Comparison of ENCODE assay signal across 10 cellular contexts in the genomic region with DNA sequence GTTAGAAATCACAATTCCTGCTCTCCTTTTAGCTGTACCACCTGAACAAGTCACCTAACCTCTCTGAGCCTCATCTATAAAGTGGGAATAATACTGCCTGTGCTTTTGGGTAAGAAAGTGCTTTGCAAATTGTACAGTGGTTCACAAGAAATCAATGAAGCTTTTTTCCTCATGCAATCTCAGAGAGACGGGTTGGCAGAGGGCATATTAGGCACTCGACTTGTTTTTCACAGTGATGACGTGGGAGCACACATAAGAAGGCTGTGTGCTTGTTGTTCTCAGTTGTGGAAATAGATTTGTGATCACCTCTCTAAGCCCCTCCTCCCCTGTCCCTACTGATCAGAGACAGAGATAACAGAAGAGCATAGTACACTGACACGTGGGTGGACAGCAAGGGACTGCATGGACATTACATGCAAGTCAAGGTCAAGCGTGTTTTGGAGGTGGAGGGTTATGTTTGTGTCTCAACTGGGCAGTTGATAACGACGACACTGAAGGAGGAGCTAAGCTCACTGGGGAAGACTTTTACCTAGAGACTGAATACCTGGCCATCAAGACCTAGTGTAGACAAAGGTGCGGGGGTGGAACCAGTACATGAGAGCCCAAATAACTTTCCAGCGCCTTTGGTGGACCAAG. TPM values are rescaled to one million over a fixed set of nuclear protein-coding genes. Genes with fewer than 3 reads are reported as not detected.
A peak's percentile ranks its signal among the peaks of the same experiment; 100 is the strongest.
DNase-seq lines count a peak whose midpoint lies in the region; ATAC-seq and TF ChIP-seq lines count a peak whose summit lies in the region.
"Had no signal": no experiment of that assay in that cellular context is flagged by ENCODE, and none has a peak within 500 bp of the region (broad histone marks: within the 10 kb centered on the region; RNA-seq: fewer than 3 reads in every experiment).

No MANE protein-coding gene starts in this region.

- DNase-seq in DMS53 (lab: John Stamatoyannopoulos, UW) (peak; percentile 70), tibial artery (no peak), ACHN (no peak)
- no peak for DNase-seq in naive thymus-derived CD8-positive, alpha-beta T cell
- DNase-seq: activated CD4-positive, alpha-beta T cell treated with anti-CD3 and anti-CD28 coated beads for 48 hours; activated effector memory CD4-positive, alpha-beta T cell treated with Interleukin-2 at 50 U/mL for 16 hours had no signal

- H3K27me3 Mint-ChIP-seq in activated naive CD8-positive, alpha-beta T cell, result peaks cover 3% of the 10 kb centered on the region
- H3K27me3 Mint-ChIP-seq in naive thymus-derived CD8-positive, alpha-beta T cell, result peaks cover 2 to 30% (median 13%) of the 10 kb centered on the region in 5 donors

- H3K9ac ChIP-seq in BLaER1 treated with 17β-estradiol and CSF1 and Interleukin-3, amounts not matched to agents 10 nM and 100 nM, result peak overlapping the region in 3 of 11 experiments; percentile 92 to 97 (median 94); a peak in 3 of 22 replicates

- no peak overlapping the region for H3K27ac Mint-ChIP-seq in activated naive CD8-positive, alpha-beta T cell
- H3K27ac Mint-ChIP-seq in naive thymus-derived CD8-positive, alpha-beta T cell, result no peak overlapping the region

- no peaks in the 10 kb centered on the region for H3K9me3 ChIP-seq in BLaER1 treated with 17β-estradiol and CSF1 and Interleukin-3, amounts not matched to agents 10 nM and 100 nM (replicated peaks in 1 of 11)
- no peaks in the 10 kb centered on the region for H3K9me3 ChIP-seq in tibial artery

- peak overlapping the region; percentile 12 for H3K4me3 Mint-ChIP-seq in activated naive CD8-positive, alpha-beta T cell
- H3K4me3 Mint-ChIP-seq in naive thymus-derived CD8-positive, alpha-beta T cell, result peak overlapping the region in 8 of 10 donors; percentile 1 to 92 (median 42)

- no peak overlapping the region for H3K4me3 ChIP-seq in BLaER1 treated with 17β-estradiol and CSF1 and Interleukin-3, amounts not matched to agents 10 nM and 100 nM
- no peak overlapping the region for H3K4me3 ChIP-seq in tibial artery

- H4K20me1 ChIP-seq in BLaER1 treated with 17β-estradiol and CSF1 and Interleukin-3, amounts not matched to agents 10 nM and 100 nM, result peaks cover 0 to 22% (median 16%) of the 10 kb centered on the region in 11 experiments; a peak in 14 of 22 replicates

- H3K27ac ChIP-seq in BLaER1 treated with 17β-estradiol and CSF1 and Interleukin-3, amounts not matched to agents 10 nM and 100 nM, result peak overlapping the region in 7 of 11 experiments; percentile 82 to 98 (median 90); a peak in 13 of 22 replicates
- H3K27ac ChIP-seq in tibial artery, result no peak overlapping the region

- ATAC-seq in naive thymus-derived CD8-positive, alpha-beta T cell, result no peak
- no peak for ATAC-seq in activated CD4-positive, CD25-positive, alpha-beta regulatory T cell treated with anti-CD3 and anti-CD28 coated beads, Interleukin-2, amount 50 U/mL, for 24 hours
- no peak for ATAC-seq in GM21367 (IDR thresholded peaks at IDR 0.05; ENCODE audit: unreplicated experiment)

- no peak for TF ChIP-seq CTCF in tibial artery (IDR thresholded peaks at IDR 0.05)

- H3K36me3 ChIP-seq in BLaER1 treated with 17β-estradiol and CSF1 and Interleukin-3, amounts not matched to agents 10 nM and 100 nM, result peaks cover 0 to 16% (median 10%) of the 10 kb centered on the region in 11 experiments; a peak in 8 of 22 replicates
- H3K36me3 ChIP-seq in tibial artery, result no peaks in the 10 kb centered on the region

- in situ Hi-C loops in ACHN (cut with HindIII; ENCODE audit: low pct_ligation_motif_present, low pct_unique_long_range_greater_than_20kb, low sequenced_read_pairs), result no loop called here

- peak overlapping the region in 10 of 11 experiments; percentile 80 to 99 (median 92); a peak in 19 of 22 replicates for H3K4me2 ChIP-seq in BLaER1 treated with 17β-estradiol and CSF1 and Interleukin-3, amounts not matched to agents 10 nM and 100 nM

- POLR2A ChIA-PET in naive thymus-derived CD8-positive, alpha-beta T cell (lab: Charles Lee), result no interaction called here

- H3K4me1 Mint-ChIP-seq in activated naive CD8-positive, alpha-beta T cell (ENCODE audit: low read depth), result peaks cover 10% of the 10 kb centered on the region
- peaks cover 9 to 17% (median 14%) of the 10 kb centered on the region in 4 donors for H3K4me1 Mint-ChIP-seq in naive thymus-derived CD8-positive, alpha-beta T cell

- peaks cover 2% of the 10 kb centered on the region for H3K36me3 Mint-ChIP-seq in activated naive CD8-positive, alpha-beta T cell
- no peaks in the 10 kb centered on the region for H3K36me3 Mint-ChIP-seq in naive thymus-derived CD8-positive, alpha-beta T cell

- intact Hi-C loops in tibial artery (cut with DNase I; ENCODE audit: low total_unique reads), result loop anchor here (5.0 kb wide), 2 partner anchors 90 to 195 kb away; a partner anchor contains a TSS

- H3K27me3 ChIP-seq in BLaER1 treated with 17β-estradiol and CSF1 and Interleukin-3, amounts not matched to agents 10 nM and 100 nM, result no peaks in the 10 kb centered on the region
- H3K27me3 ChIP-seq in tibial artery, result peaks cover 0 to 2% of the 10 kb centered on the region in 2 donors

- peaks cover 41 to 70% (median 50%) of the 10 kb centered on the region in 10 experiments for H3K4me1 ChIP-seq in BLaER1 treated with 17β-estradiol and CSF1 and Interleukin-3, amounts not matched to agents 10 nM and 100 nM
- peaks cover 0 to 10% (median 3%) of the 10 kb centered on the region in 4 donors for H3K4me1 ChIP-seq in tibial artery

- H3K9me3 Mint-ChIP-seq in activated naive CD8-positive, alpha-beta T cell (ENCODE audit: low read depth), result no peaks in the 10 kb centered on the region
- no peaks in the 10 kb centered on the region for H3K9me3 Mint-ChIP-seq in naive thymus-derived CD8-positive, alpha-beta T cell

RNA-seq across cellular contexts. Expression of a gene that starts 1.7 kb away (rescaled TPM):
- 1 to 10 TPM; 2.7 to 3.4 TPM for total RNA-seq in naive thymus-derived CD8-positive, alpha-beta T cell
- under 1 TPM in 2 of 3 donors, not detected in 1; 0.19 to 0.23 TPM for polyA plus RNA-seq in naive thymus-derived CD8-positive, alpha-beta T cell

RNA-seq across cellular contexts. Expression of a gene that starts 51.4 kb away (rescaled TPM):
- total RNA-seq in naive thymus-derived CD8-positive, alpha-beta T cell, result 1 to 10 TPM; 5.7 to 6.8 TPM
- 1 to 10 TPM; 4.9 to 8.5 (median 5.7) TPM for polyA plus RNA-seq in naive thymus-derived CD8-positive, alpha-beta T cell

Comparison
In these comparisons a context has a peak if more than half of its experiments do, and no peak if none do; other contexts are left out.
1. H3K27ac ChIP-seq: peak in BLaER1 treated with 17β-estradiol and CSF1 and Interleukin-3, amounts not matched to agents 10 nM and 100 nM (7 of 11); none in tibial artery (0 of 2).